ENCODE assay signal across 17 cellular contexts in the genomic region with DNA sequence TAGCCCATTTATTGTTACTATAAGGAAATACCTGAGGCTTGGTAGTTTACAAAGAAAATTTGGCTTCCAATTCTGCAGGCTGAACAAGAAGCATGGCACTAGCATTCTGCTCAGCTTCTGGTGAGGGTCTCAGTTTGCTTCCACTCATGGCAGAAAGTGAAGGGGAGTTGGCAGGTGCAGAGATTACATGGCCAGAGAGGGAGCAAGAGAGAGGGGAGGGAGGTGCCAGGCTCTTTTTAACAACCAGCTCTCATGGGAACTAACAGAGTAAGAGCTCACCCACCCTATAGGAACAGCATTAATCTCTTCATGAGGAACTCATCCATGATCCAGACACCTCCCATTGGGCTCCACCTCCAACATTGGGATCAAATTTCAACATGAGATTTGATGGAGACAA.
"Had no signal": no experiment of that assay in that cellular context is flagged by ENCODE, and none has a peak within 500 bp of the region (broad histone marks: within the 10 kb centered on the region; RNA-seq: fewer than 3 reads in every experiment).

No MANE protein-coding gene starts in this region.

- H3K36me3 ChIP-seq: SJSA1 had no signal

- H3K27me3 ChIP-seq: SJSA1 had no signal

- H3K4me1 ChIP-seq: SJSA1 had no signal

- H3K9me3 ChIP-seq: SJSA1 had no signal

- H3K27ac ChIP-seq: SJSA1, SK-N-MC had no signal

- H3K4me3 ChIP-seq: SJSA1, SK-N-MC had no signal

- DNase-seq: KBM-7, MV-4-11, NCI-H1048, NCI-H1105, NCI-H1436, NCI-H187, NCI-H2029, NCI-H2081 treated with DMSO at 0.1 percent for 48 hours, NCI-H2227 treated with DMSO at 0.1 percent for 48 hours, NCI-H524, NCI-H526 treated with DMSO at 0.1 percent for 48 hours, NCI-H774, Right ventricle myocardium superior, RPMI8226, SIG-M5 had no signal
